1 cellular context compared by ENCODE assay signal in genomic region chr19:647566-648284, GRCh38.
TF ChIP-seq lines count a peak whose summit lies in the region.

No MANE protein-coding gene starts in this region.

TF ChIP-seq in endothelial cell of umbilical vein, 7 proteins besides CTCF, POLR2A, EP300 and RAD21:
- no peak for TF ChIP-seq JUN (IDR thresholded peaks at IDR 0.05; ENCODE audit: borderline replicate concordance, insufficient read depth, insufficient read length, low read depth)
- TF ChIP-seq GATA2 (IDR thresholded peaks at IDR 0.05; ENCODE audit: insufficient read depth, insufficient read length, low read depth, low read length), result no peak
- TF ChIP-seq, protein P1, sequence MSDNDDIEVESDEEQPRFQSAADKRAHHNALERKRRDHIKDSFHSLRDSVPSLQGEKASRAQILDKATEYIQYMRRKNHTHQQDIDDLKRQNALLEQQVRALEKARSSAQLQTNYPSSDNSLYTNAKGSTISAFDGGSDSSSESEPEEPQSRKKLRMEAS (IDR thresholded peaks at IDR 0.05; ENCODE audit: insufficient read depth, insufficient read length), result no peak
- TF ChIP-seq POLR2AphosphoS5 (IDR thresholded peaks at IDR 0.05; ENCODE audit: insufficient read depth, low read depth, low read length), result no peak
- no peak for TF ChIP-seq EZH2 (IDR thresholded peaks at IDR 0.05; ENCODE audit: borderline replicate concordance, low read depth, low read length, severe bottlenecking)
- TF ChIP-seq MYC (IDR thresholded peaks at IDR 0.05; ENCODE audit: low read depth, low read length), result no peak
- TF ChIP-seq FOS (IDR thresholded peaks at IDR 0.05; ENCODE audit: borderline replicate concordance, insufficient read depth, low read length), result no peak
